ENCODE assay signal across 10 cellular contexts in the genomic region with DNA sequence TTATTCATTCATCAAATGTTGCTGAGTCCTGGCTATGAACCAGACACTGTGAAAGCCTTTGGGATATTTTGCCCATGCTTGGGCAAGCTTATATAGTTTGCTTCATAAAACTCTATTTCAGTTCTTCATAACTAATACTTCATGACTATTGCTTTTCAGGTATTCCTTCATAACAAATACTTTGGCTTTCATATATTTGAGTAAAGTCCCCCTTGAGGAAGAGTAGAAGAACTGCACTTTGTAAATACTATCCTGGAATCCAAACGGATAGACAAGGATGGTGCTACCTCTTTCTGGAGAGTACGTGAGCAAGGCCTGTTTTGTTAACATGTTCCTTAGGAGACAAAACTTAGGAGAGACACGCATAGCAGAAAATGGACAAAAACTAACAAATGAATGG. TPM values are rescaled to one million over a fixed set of nuclear protein-coding genes. Genes with fewer than 3 reads are reported as not detected.
DNase-seq lines count a peak whose midpoint lies in the region; ATAC-seq and TF ChIP-seq lines count a peak whose summit lies in the region.
"Had no signal": no experiment of that assay in that cellular context is flagged by ENCODE, and none has a peak within 500 bp of the region (broad histone marks: within the 10 kb centered on the region; RNA-seq: fewer than 3 reads in every experiment).

No MANE protein-coding gene starts in this region.

- ATAC-seq in HG02973 (IDR thresholded peaks at IDR 0.05; ENCODE audit: unreplicated experiment) (peak; percentile 71), HG02852 (IDR thresholded peaks at IDR 0.05; ENCODE audit: unreplicated experiment) (no peak)

- TF ChIP-seq CTCF in adrenal gland (IDR thresholded peaks at IDR 0.05) (peak in 5 of 6 experiments; percentile 15 to 44 (median 23)), neural progenitor cell (IDR thresholded peaks at IDR 0.05) (peak; percentile 60)

- WGBS in adrenal gland, 4 donors = 51 to 56% (median 55%) methylated on average over 3 of the region's 3 CpGs

- H3K4me1 ChIP-seq in adrenal gland (replicated peaks in 1 of 2) (no peaks in the 10 kb centered on the region), neural progenitor cell (no peaks in the 10 kb centered on the region)
- H3K4me1 ChIP-seq: SJSA1 had no signal

- H3K36me3 ChIP-seq in adrenal gland (replicated peaks in 1 of 2) (no peaks in the 10 kb centered on the region), neural progenitor cell (no peaks in the 10 kb centered on the region)
- H3K36me3 ChIP-seq: SJSA1 had no signal

- no peaks in the 10 kb centered on the region for H3F3A ChIP-seq in neural progenitor cell (ENCODE audit: low read depth)

- no peak overlapping the region for H3K27ac Mint-ChIP-seq in neural progenitor cell
- no peak overlapping the region for H3K27ac Mint-ChIP-seq in activated naive CD8-positive, alpha-beta T cell treated with anti-CD3 and anti-CD28 coated beads for 36 hours

- H3K9me3 Mint-ChIP-seq in neural progenitor cell = no peaks in the 10 kb centered on the region
- no peaks in the 10 kb centered on the region for H3K9me3 Mint-ChIP-seq in activated naive CD8-positive, alpha-beta T cell treated with anti-CD3 and anti-CD28 coated beads for 36 hours

- H3K4me3 Mint-ChIP-seq in neural progenitor cell = no peak overlapping the region
- no peak overlapping the region for H3K4me3 Mint-ChIP-seq in activated naive CD8-positive, alpha-beta T cell treated with anti-CD3 and anti-CD28 coated beads for 36 hours

- no peaks in the 10 kb centered on the region for H3K27me3 Mint-ChIP-seq in neural progenitor cell (ENCODE audit: insufficient read depth, low read depth)
- H3K27me3 Mint-ChIP-seq in activated naive CD8-positive, alpha-beta T cell treated with anti-CD3 and anti-CD28 coated beads for 36 hours = peaks cover 15% of the 10 kb centered on the region

- TF ChIP-seq POLR2A in adrenal gland (IDR thresholded peaks at IDR 0.05) = no peak

- no peak overlapping the region for H3K4me2 ChIP-seq in neural progenitor cell

- H2AFZ ChIP-seq in neural progenitor cell (replicated peaks) = peak overlapping the region; percentile 75

- H3K9me3 ChIP-seq in adrenal gland (replicated peaks in 1 of 3) (no peaks in the 10 kb centered on the region), neural progenitor cell (ENCODE audit: low read depth) (no peaks in the 10 kb centered on the region)
- H3K9me3 ChIP-seq: SJSA1 had no signal

- intact Hi-C loops in adrenal gland (cut with DNase I) = no loop called here
- intact Hi-C loops in posterior cingulate gyrus (cut with DNase I) = no loop called here

- no peaks in the 10 kb centered on the region for H3K27me3 ChIP-seq in adrenal gland
- H3K27me3 ChIP-seq in neural progenitor cell = no peaks in the 10 kb centered on the region

- DNase-seq in DMS 273 (lab: John Stamatoyannopoulos, UW; ENCODE audit: unreplicated experiment) (peak; percentile 12), DMS 273 treated with DMSO at 0.1 percent for 48 hours (lab: John Stamatoyannopoulos, UW) (no peak), adrenal gland (no peak), neural progenitor cell (ENCODE audit: low spot score) (peak; percentile 21), posterior cingulate gyrus (no peak)
- no peak for DNase-seq in activated naive CD8-positive, alpha-beta T cell treated with anti-CD3 and anti-CD28 coated beads for 36 hours

- H3K36me3 Mint-ChIP-seq in neural progenitor cell = no peaks in the 10 kb centered on the region
- no peaks in the 10 kb centered on the region for H3K36me3 Mint-ChIP-seq in activated naive CD8-positive, alpha-beta T cell treated with anti-CD3 and anti-CD28 coated beads for 36 hours

- no peaks in the 10 kb centered on the region for H3K4me1 Mint-ChIP-seq in neural progenitor cell
- H3K4me1 Mint-ChIP-seq in activated naive CD8-positive, alpha-beta T cell treated with anti-CD3 and anti-CD28 coated beads for 36 hours = no peaks in the 10 kb centered on the region

- no peaks in the 10 kb centered on the region for H3K79me2 ChIP-seq in neural progenitor cell (ENCODE audit: low read depth)

- H3K4me3 ChIP-seq in adrenal gland (no peak overlapping the region), neural progenitor cell (no peak overlapping the region)
- H3K4me3 ChIP-seq: SJSA1 had no signal

- no peak overlapping the region for H3K27ac ChIP-seq in adrenal gland
- no peak overlapping the region for H3K27ac ChIP-seq in neural progenitor cell
- H3K27ac ChIP-seq: SJSA1 had no signal

- no peak overlapping the region for H3K9ac ChIP-seq in neural progenitor cell

- no peaks in the 10 kb centered on the region for H4K20me1 ChIP-seq in neural progenitor cell (ENCODE audit: low read depth)

RNA-seq across cellular contexts. Expression of a gene that starts 1.7 kb away (rescaled TPM):
- 1 to 10 TPM in 3 of 8 donors, not detected in 5; 1.0 to 1.5 (median 1.1) TPM for total RNA-seq in adrenal gland
- polyA plus RNA-seq in adrenal gland = 1 to 10 TPM in 1 of 3 donors, under 1 TPM in 2; 0.16 to 2.3 (median 0.40) TPM
- 0.62 TPM in 1 of 2 replicates, not detected in the other for total RNA-seq in neural progenitor cell (ENCODE audit: low replicate concordance)
- not detected for total RNA-seq in activated naive CD8-positive, alpha-beta T cell treated with anti-CD3 and anti-CD28 coated beads for 36 hours
- total RNA-seq: subcutaneous adipose tissue had no signal

RNA-seq across cellular contexts. Expression of a gene that starts 30.2 kb away (rescaled TPM):
- 10 to 100 TPM in 2 of 8 donors, 1 to 10 TPM in 2, under 1 TPM in 1, not detected in 3; 0.61 to 38.5 (median 5.3) TPM for total RNA-seq in adrenal gland
- polyA plus RNA-seq in adrenal gland = 10 to 100 TPM in 1 of 3 donors, 1 to 10 TPM in 2; 3.0 to 15.9 (median 5.6) TPM
- total RNA-seq in neural progenitor cell (ENCODE audit: low replicate concordance) = 0.09 and 0.96 TPM in 2 replicates
- total RNA-seq in activated naive CD8-positive, alpha-beta T cell treated with anti-CD3 and anti-CD28 coated beads for 36 hours = not detected
- total RNA-seq: SJSA1 had no signal

RNA-seq across cellular contexts. Expression of a gene that starts 47.2 kb away (rescaled TPM):
- total RNA-seq in adrenal gland (not detected), neural progenitor cell (ENCODE audit: low replicate concordance) (not detected in 2 replicates)
- polyA plus RNA-seq in adrenal gland = not detected
- not detected for total RNA-seq in activated naive CD8-positive, alpha-beta T cell treated with anti-CD3 and anti-CD28 coated beads for 36 hours
- total RNA-seq: SJSA1, subcutaneous adipose tissue had no signal

Comparison
In these comparisons a context has a peak if more than half of its experiments do, and no peak if none do; other contexts are left out.
1. DNase-seq: peak in DMS 273 (single experiment) and neural progenitor cell (single experiment); none in DMS 273 treated with DMSO at 0.1 percent for 48 hours (single experiment), adrenal gland (0 of 7), posterior cingulate gyrus (0 of 10) and activated naive CD8-positive, alpha-beta T cell treated with anti-CD3 and anti-CD28 coated beads for 36 hours (single experiment).